ENCODE assay signal across 1 cellular context in genomic region chr9:98040212-98040611, GRCh38.
TF ChIP-seq lines count a peak whose summit lies in the region.

No MANE protein-coding gene starts in this region.

TF ChIP-seq in IMR-90, 13 proteins besides CTCF, POLR2A, EP300 and RAD21:
- no peak for TF ChIP-seq RCOR1 (IDR thresholded peaks at IDR 0.05; ENCODE audit: insufficient replicate concordance, low read length)
- TF ChIP-seq SMC3 (IDR thresholded peaks at IDR 0.05; ENCODE audit: low read depth, low read length): no peak
- no peak for TF ChIP-seq USF2 (IDR thresholded peaks at IDR 0.05; ENCODE audit: low read depth, low read length)
- TF ChIP-seq MAZ (IDR thresholded peaks at IDR 0.05; ENCODE audit: borderline replicate concordance, low read depth, low read length): no peak
- no peak for TF ChIP-seq FOS (IDR thresholded peaks at IDR 0.05; ENCODE audit: low read depth, low read length)
- no peak for TF ChIP-seq RFX5 (IDR thresholded peaks at IDR 0.05; ENCODE audit: low read depth, low read length)
- TF ChIP-seq CEBPB (IDR thresholded peaks at IDR 0.05; ENCODE audit: low read depth, low read length): no peak
- TF ChIP-seq NFE2L2 (IDR thresholded peaks at IDR 0.05; ENCODE audit: low read depth, low read length): no peak
- TF ChIP-seq MXI1 (IDR thresholded peaks at IDR 0.05; ENCODE audit: borderline replicate concordance, low read depth, low read length): no peak
- no peak for TF ChIP-seq BHLHE40 (IDR thresholded peaks at IDR 0.05; ENCODE audit: low read depth, low read length)
